ENCODE assay signal across 31 cellular contexts in the genomic region with DNA sequence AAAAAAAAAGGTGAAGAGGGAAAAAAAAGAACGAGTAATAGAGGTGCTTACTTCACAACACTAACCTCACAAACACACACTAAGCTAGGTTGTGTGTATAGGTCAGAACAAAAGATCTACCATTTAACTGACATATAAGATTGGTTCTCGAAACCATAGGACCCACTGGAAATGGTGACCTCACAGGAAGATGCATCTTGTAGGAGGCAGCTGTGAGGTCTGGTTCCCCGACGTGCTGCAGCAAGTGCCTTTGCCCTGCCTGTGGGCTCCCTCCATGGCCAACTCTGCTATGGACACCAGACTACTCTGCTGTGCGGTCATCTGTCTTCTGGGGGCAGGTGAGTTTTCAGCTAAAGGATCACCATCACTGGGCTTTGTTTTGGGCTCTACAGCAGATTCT.
A peak's percentile ranks its signal among the peaks of the same experiment; 100 is the strongest.
DNase-seq lines count a peak whose midpoint lies in the region; ATAC-seq and TF ChIP-seq lines count a peak whose summit lies in the region.
"Had no signal": no experiment of that assay in that cellular context is flagged by ENCODE, and none has a peak within 500 bp of the region (broad histone marks: within the 10 kb centered on the region; RNA-seq: fewer than 3 reads in every experiment).

No MANE protein-coding gene starts in this region.

- H3K36me3 Mint-ChIP-seq in activated CD4-positive, alpha-beta T cell treated with anti-CD3 and anti-CD28 coated beads, Interleukin-2, amount 10 ng/mL, durations not matched to agents 24 days and 14 days (ENCODE audit: low read depth): no peaks in the 10 kb centered on the region
- peaks cover 0 to 8% (median 0%) of the 10 kb centered on the region in 3 donors for H3K36me3 Mint-ChIP-seq in CD8-positive, alpha-beta memory T cell
- H3K36me3 Mint-ChIP-seq in activated T-helper 17 cell treated with anti-CD3 and anti-CD28 coated beads, Interleukin-2, amount 50 U/mL, for 72 hours (ENCODE audit: low read depth): peaks cover 12% of the 10 kb centered on the region
- H3K36me3 Mint-ChIP-seq in naive thymus-derived CD8-positive, alpha-beta T cell: no peaks in the 10 kb centered on the region
- H3K36me3 Mint-ChIP-seq: brain; immature natural killer cell; stimulated activated memory B cell treated with anti-CD40 and anti-IgM and Interleukin-4, amounts not matched to agents 10 μg/mL and 1 μg/mL and 100 μg/mL, for 72 hours had no signal

- H3K4me1 ChIP-seq in CD8-positive, alpha-beta memory T cell (ENCODE audit: insufficient read depth, low read length): no peaks in the 10 kb centered on the region
- H3K4me1 ChIP-seq in upper lobe of left lung: peaks cover 0 to 3% (median 0%) of the 10 kb centered on the region in 4 donors
- H3K4me1 ChIP-seq: prostate gland, vagina had no signal

- no peaks in the 10 kb centered on the region for H3K36me3 ChIP-seq in CD8-positive, alpha-beta memory T cell (ENCODE audit: insufficient read depth, low read length)
- H3K36me3 ChIP-seq in upper lobe of left lung: no peaks in the 10 kb centered on the region
- H3K36me3 ChIP-seq: neutrophil, prostate gland, vagina, WERI-Rb-1 had no signal

- TF ChIP-seq POLR2A in upper lobe of left lung (IDR thresholded peaks at IDR 0.05): no peak

- H3K4me1 Mint-ChIP-seq in activated CD4-positive, alpha-beta T cell treated with anti-CD3 and anti-CD28 coated beads, Interleukin-2, amount 10 ng/mL, durations not matched to agents 24 days and 14 days: peaks cover 7% of the 10 kb centered on the region
- peaks cover 0 to 10% (median 8%) of the 10 kb centered on the region in 3 donors for H3K4me1 Mint-ChIP-seq in CD8-positive, alpha-beta memory T cell
- no peaks in the 10 kb centered on the region for H3K4me1 Mint-ChIP-seq in activated T-helper 17 cell treated with anti-CD3 and anti-CD28 coated beads, Interleukin-2, amount 50 U/mL, for 72 hours
- peaks cover 0 to 8% (median 0%) of the 10 kb centered on the region in 4 donors for H3K4me1 Mint-ChIP-seq in naive thymus-derived CD8-positive, alpha-beta T cell
- H3K4me1 Mint-ChIP-seq: immature natural killer cell; stimulated activated memory B cell treated with anti-CD40 and anti-IgM and Interleukin-4, amounts not matched to agents 10 μg/mL and 1 μg/mL and 100 μg/mL, for 72 hours had no signal

- peak; percentile 43 for ATAC-seq in activated T-helper 17 cell treated with anti-CD3 and anti-CD28 coated beads, Interleukin-2, amount 50 U/mL, for 72 hours (replicated peaks)
- peak in 1 of 2 donors; percentile 29 for ATAC-seq in naive thymus-derived CD8-positive, alpha-beta T cell
- ATAC-seq in upper lobe of left lung (ENCODE audit: low FRiP score in 2 of 2): no peak
- ATAC-seq: left lobe of liver; sciatic nerve; SK-N-SH treated with all-trans-retinoic acid at 6 μM for 48 hours; stimulated activated memory B cell treated with anti-CD40 and anti-IgM and Interleukin-4, amounts not matched to agents 10 μg/mL and 1 μg/mL and 100 μg/mL, for 72 hours had no signal

- no peak for DNase-seq in activated CD4-positive, alpha-beta T cell treated with anti-CD3 and anti-CD28 coated beads, Interleukin-2, amount 10 ng/mL, durations not matched to agents 24 days and 14 days
- no peak for DNase-seq in activated CD4-positive, alpha-beta T cell treated with anti-CD3 and anti-CD28 coated beads, Interleukin-2, amount 50 U/mL, for 4 hours
- no peak for DNase-seq in CD8-positive, alpha-beta memory T cell
- no peak for DNase-seq in naive thymus-derived CD8-positive, alpha-beta T cell
- DNase-seq in upper lobe of left lung (no peak), kidney glomerular epithelial cell (lab: John Stamatoyannopoulos, UW) (no peak), GF-D8 (lab: John Stamatoyannopoulos, UW) (no peak)
- DNase-seq: activated CD4-positive, alpha-beta T cell treated with anti-CD3 and anti-CD28 coated beads, Interleukin-2, amount 50 U/mL, for 48 hours; DMS153; GOT3; HFFc6; hypothalamus; immature natural killer cell; Kasumi-1; mesendoderm; NCI-H146; NCI-H510A; OCI-M1; stimulated activated CD4-positive, alpha-beta T cell treated with anti-CD3 and anti-CD28 coated beads, Interleukin-4, amount 100 ng/mL, for 24 hours; T-helper 9 cell; testis; WERI-Rb-1 had no signal

- H3K4me3 Mint-ChIP-seq in activated CD4-positive, alpha-beta T cell treated with anti-CD3 and anti-CD28 coated beads, Interleukin-2, amount 10 ng/mL, durations not matched to agents 24 days and 14 days: peak overlapping the region; percentile 73
- peak overlapping the region; percentile 71 to 88 (median 80) for H3K4me3 Mint-ChIP-seq in CD8-positive, alpha-beta memory T cell
- H3K4me3 Mint-ChIP-seq in activated T-helper 17 cell treated with anti-CD3 and anti-CD28 coated beads, Interleukin-2, amount 50 U/mL, for 72 hours: peak overlapping the region; percentile 66
- peak overlapping the region; percentile 38 to 82 (median 70) for H3K4me3 Mint-ChIP-seq in naive thymus-derived CD8-positive, alpha-beta T cell
- H3K4me3 Mint-ChIP-seq: brain; HFFc6; immature natural killer cell; stimulated activated memory B cell treated with anti-CD40 and anti-IgM and Interleukin-4, amounts not matched to agents 10 μg/mL and 1 μg/mL and 100 μg/mL, for 72 hours had no signal

- CTCF ChIA-PET in CD8-positive, alpha-beta memory T cell (lab: Charles Lee): interaction anchor here (0.9 kb wide), 2 partner anchors 11 to 195 kb away, joined by 3 read pairs; no protein-coding TSS in a partner anchor

- intact Hi-C loops in activated CD4-positive, alpha-beta T cell treated with anti-CD3 and anti-CD28 coated beads, Interleukin-2, amount 10 ng/mL, durations not matched to agents 24 days and 14 days (cut with micrococcal nuclease): loop anchor here (2.0 kb wide), 2 partner anchors 183 to 193 kb away; no protein-coding TSS in a partner anchor

- H3K27me3 Mint-ChIP-seq in activated CD4-positive, alpha-beta T cell treated with anti-CD3 and anti-CD28 coated beads, Interleukin-2, amount 10 ng/mL, durations not matched to agents 24 days and 14 days: peaks cover 24% of the 10 kb centered on the region
- H3K27me3 Mint-ChIP-seq in CD8-positive, alpha-beta memory T cell: peaks cover 0 to 1% of the 10 kb centered on the region in 2 donors
- H3K27me3 Mint-ChIP-seq in activated T-helper 17 cell treated with anti-CD3 and anti-CD28 coated beads, Interleukin-2, amount 50 U/mL, for 72 hours: peaks cover 5% of the 10 kb centered on the region
- H3K27me3 Mint-ChIP-seq in naive thymus-derived CD8-positive, alpha-beta T cell: peaks cover 0 to 6% (median 3%) of the 10 kb centered on the region in 5 donors

- POLR2A ChIA-PET in CD8-positive, alpha-beta memory T cell (lab: Charles Lee): interaction anchor here (1.0 to 2.4 kb wide), 4 partner anchors 174 to 194 kb away, joined by 3 to 13 read pairs (median 4); no protein-coding TSS in a partner anchor
- POLR2A ChIA-PET in naive thymus-derived CD8-positive, alpha-beta T cell (lab: Charles Lee): interaction anchor here (1.2 to 3.0 kb wide), 4 partner anchors 173 to 193 kb away, joined by 3 to 21 read pairs (median 12); no protein-coding TSS in a partner anchor

- peak overlapping the region; percentile 83 for H3K27ac Mint-ChIP-seq in activated CD4-positive, alpha-beta T cell treated with anti-CD3 and anti-CD28 coated beads, Interleukin-2, amount 10 ng/mL, durations not matched to agents 24 days and 14 days
- H3K27ac Mint-ChIP-seq in CD8-positive, alpha-beta memory T cell: peak overlapping the region; percentile 9 to 90 (median 72)
- peak overlapping the region; percentile 88 for H3K27ac Mint-ChIP-seq in activated T-helper 17 cell treated with anti-CD3 and anti-CD28 coated beads, Interleukin-2, amount 50 U/mL, for 72 hours
- peak overlapping the region; percentile 41 to 92 (median 76) for H3K27ac Mint-ChIP-seq in naive thymus-derived CD8-positive, alpha-beta T cell
- H3K27ac Mint-ChIP-seq: brain; HFFc6; immature natural killer cell; stimulated activated memory B cell treated with anti-CD40 and anti-IgM and Interleukin-4, amounts not matched to agents 10 μg/mL and 1 μg/mL and 100 μg/mL, for 72 hours had no signal

- H3K9me3 Mint-ChIP-seq in activated CD4-positive, alpha-beta T cell treated with anti-CD3 and anti-CD28 coated beads, Interleukin-2, amount 10 ng/mL, durations not matched to agents 24 days and 14 days: no peaks in the 10 kb centered on the region
- H3K9me3 Mint-ChIP-seq in CD8-positive, alpha-beta memory T cell: no peaks in the 10 kb centered on the region
- no peaks in the 10 kb centered on the region for H3K9me3 Mint-ChIP-seq in activated T-helper 17 cell treated with anti-CD3 and anti-CD28 coated beads, Interleukin-2, amount 50 U/mL, for 72 hours
- H3K9me3 Mint-ChIP-seq in naive thymus-derived CD8-positive, alpha-beta T cell: no peaks in the 10 kb centered on the region
- H3K9me3 Mint-ChIP-seq: brain; HFFc6; immature natural killer cell; stimulated activated memory B cell treated with anti-CD40 and anti-IgM and Interleukin-4, amounts not matched to agents 10 μg/mL and 1 μg/mL and 100 μg/mL, for 72 hours had no signal

- no peak for TF ChIP-seq CTCF in upper lobe of left lung (IDR thresholded peaks at IDR 0.05)

- no peaks in the 10 kb centered on the region for H3K9me3 ChIP-seq in CD8-positive, alpha-beta memory T cell (ENCODE audit: low read length)
- H3K9me3 ChIP-seq in upper lobe of left lung: no peaks in the 10 kb centered on the region
- H3K9me3 ChIP-seq: neutrophil, prostate gland, testis, vagina had no signal

- H3K27me3 ChIP-seq in CD8-positive, alpha-beta memory T cell (ENCODE audit: insufficient read depth, low read length, poor library complexity, severe bottlenecking): no peaks in the 10 kb centered on the region
- no peaks in the 10 kb centered on the region for H3K27me3 ChIP-seq in upper lobe of left lung
- H3K27me3 ChIP-seq: neutrophil, testis, vagina had no signal

- H3K4me3 ChIP-seq in CD8-positive, alpha-beta memory T cell (ENCODE audit: low read length): no peak overlapping the region
- no peak overlapping the region for H3K4me3 ChIP-seq in upper lobe of left lung
- H3K4me3 ChIP-seq: prostate gland, testis, vagina had no signal

- no peak overlapping the region for H3K27ac ChIP-seq in CD8-positive, alpha-beta memory T cell (ENCODE audit: low read depth, low read length)
- no peak overlapping the region for H3K27ac ChIP-seq in upper lobe of left lung
- H3K27ac ChIP-seq: neutrophil, prostate gland, testis, vagina, WERI-Rb-1 had no signal

- no peak for TF ChIP-seq EP300 in upper lobe of left lung (IDR thresholded peaks at IDR 0.05)

- WGBS in upper lobe of left lung, 2 donors: 78 to 87% methylated on average over 4 to 5 of the region's 5 CpGs
